Comparison of ENCODE assay signal across 9 cellular contexts in the genomic region with DNA sequence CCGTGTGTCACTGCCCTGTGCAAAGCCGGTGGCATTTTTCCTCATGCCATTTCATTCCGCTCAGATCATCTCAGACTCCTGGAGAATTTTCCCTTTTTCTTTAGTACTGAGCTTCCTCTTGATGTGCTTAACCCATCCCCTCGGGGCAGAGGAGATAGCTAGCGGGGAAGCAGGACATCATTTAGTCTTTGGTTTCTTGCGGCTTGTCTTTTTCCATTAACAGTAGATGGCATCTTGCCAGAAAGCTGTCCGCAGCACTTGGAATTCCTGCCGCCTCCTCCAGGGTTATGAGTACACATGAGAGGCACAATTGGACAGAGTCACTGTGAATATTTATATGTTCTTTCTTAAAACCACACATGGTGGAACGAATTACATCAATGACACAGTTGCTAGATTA.
A peak's percentile ranks its signal among the peaks of the same experiment; 100 is the strongest.
DNase-seq lines count a peak whose midpoint lies in the region; ATAC-seq, FAIRE-seq and TF ChIP-seq lines count a peak whose summit lies in the region.
"Had no signal": no experiment of that assay in that cellular context is flagged by ENCODE, and none has a peak within 500 bp of the region (broad histone marks: within the 10 kb centered on the region; RNA-seq: fewer than 3 reads in every experiment).

No MANE protein-coding gene starts in this region.

- no peaks in the 10 kb centered on the region for H3K27me3 Mint-ChIP-seq in Calu3 (ENCODE audit: unreplicated experiment)
- H3K27me3 Mint-ChIP-seq in activated T-cell treated with anti-CD3 and anti-CD28 coated beads, Interleukin-2, amount 50 U/mL, for 4 hours (ENCODE audit: low read depth) = peaks cover 3% of the 10 kb centered on the region
- H3K27me3 Mint-ChIP-seq: activated CD4-positive, alpha-beta T cell treated with anti-CD3 and anti-CD28 coated beads for 36 hours had no signal

- no peaks in the 10 kb centered on the region for H3K9me3 ChIP-seq in mucosa of descending colon

- no peak for FAIRE-seq in bronchial epithelial cell (lab: Jason Lieb, UNC)

- CTCF ChIA-PET in Calu3 (lab: Charles Lee) = no interaction called here

- no peaks in the 10 kb centered on the region for H3K4me1 ChIP-seq in mucosa of descending colon (ENCODE audit: low read depth)

- no TSS peak for BruUV-seq in Calu3 (replicated peaks; lab: Mats Ljungman, UMichigan)

- TF ChIP-seq CTCF in Calu3 (IDR thresholded peaks at IDR 0.05; ENCODE audit: unreplicated experiment) (no peak), bronchial epithelial cell (IDR thresholded peaks at IDR 0.05; ENCODE audit: insufficient read depth, low read length, severe bottlenecking) (no peak), mucosa of descending colon (IDR thresholded peaks at IDR 0.05) (no peak)

- H3K36me3 ChIP-seq in bronchial epithelial cell (ENCODE audit: control insufficient read depth, insufficient read depth, low read length) (no peaks in the 10 kb centered on the region), mucosa of descending colon (ENCODE audit: low read depth) (no peaks in the 10 kb centered on the region)

- H3K27ac Mint-ChIP-seq in Calu3 (ENCODE audit: unreplicated experiment) = peak overlapping the region; percentile 44
- H3K27ac Mint-ChIP-seq: activated CD4-positive, alpha-beta T cell treated with anti-CD3 and anti-CD28 coated beads for 36 hours had no signal

- ATAC-seq in mucosa of descending colon = peak; percentile 8
- no peak for ATAC-seq in GM18909 (IDR thresholded peaks at IDR 0.05; ENCODE audit: poor library complexity, unreplicated experiment)
- ATAC-seq in esophagus mucosa = no peak
- no peak for ATAC-seq in activated T-cell treated with anti-CD3 and anti-CD28 coated beads, Interleukin-2, amount 50 U/mL, for 4 hours
- ATAC-seq: activated CD4-positive, alpha-beta T cell treated with anti-CD3 and anti-CD28 coated beads for 36 hours had no signal

- H3K4me1 Mint-ChIP-seq in Calu3 (ENCODE audit: low read depth, unreplicated experiment) = no peaks in the 10 kb centered on the region
- peaks cover 9% of the 10 kb centered on the region for H3K4me1 Mint-ChIP-seq in activated T-cell treated with anti-CD3 and anti-CD28 coated beads, Interleukin-2, amount 50 U/mL, for 4 hours (ENCODE audit: low read depth)

- H3K9me3 Mint-ChIP-seq in Calu3 (ENCODE audit: low read depth, unreplicated experiment) = no peaks in the 10 kb centered on the region
- no peaks in the 10 kb centered on the region for H3K9me3 Mint-ChIP-seq in activated T-cell treated with anti-CD3 and anti-CD28 coated beads, Interleukin-2, amount 50 U/mL, for 4 hours

- no peaks in the 10 kb centered on the region for H3K27me3 ChIP-seq in bronchial epithelial cell (ENCODE audit: control insufficient read depth, insufficient read depth, low read length)

- H3K36me3 Mint-ChIP-seq in Calu3 (ENCODE audit: insufficient read depth, unreplicated experiment) = peaks cover 42% of the 10 kb centered on the region
- H3K36me3 Mint-ChIP-seq in activated T-cell treated with anti-CD3 and anti-CD28 coated beads, Interleukin-2, amount 50 U/mL, for 4 hours (ENCODE audit: insufficient read depth) = no peaks in the 10 kb centered on the region

- H3K4me3 Mint-ChIP-seq in Calu3 (ENCODE audit: low read depth, unreplicated experiment) = no peak overlapping the region
- no peak overlapping the region for H3K4me3 Mint-ChIP-seq in activated T-cell treated with anti-CD3 and anti-CD28 coated beads, Interleukin-2, amount 50 U/mL, for 4 hours
- H3K4me3 Mint-ChIP-seq: activated CD4-positive, alpha-beta T cell treated with anti-CD3 and anti-CD28 coated beads for 36 hours had no signal

- no peak for DNase-seq in Calu3
- DNase-seq in NCI-H2171 treated with DMSO at 0.1 percent for 48 hours (lab: John Stamatoyannopoulos, UW) = peak; percentile 56
- peak; percentile 54 for DNase-seq in bronchial epithelial cell (ENCODE audit: low read depth)
- no peak for DNase-seq in mucosa of descending colon
- DNase-seq in SKM-1 (lab: John Stamatoyannopoulos, UW; ENCODE audit: unreplicated experiment) = no peak
- no peak for DNase-seq in activated T-cell treated with anti-CD3 and anti-CD28 coated beads, Interleukin-2, amount 50 U/mL, for 4 hours
- DNase-seq: activated CD4-positive, alpha-beta T cell treated with anti-CD3 and anti-CD28 coated beads for 36 hours had no signal

- intact Hi-C loops in Calu3 (cut with micrococcal nuclease; ENCODE audit: unreplicated experiment) (no loop called here), mucosa of descending colon (cut with DNase I, micrococcal nuclease) (no loop called here)

- H3K4me3 ChIP-seq in bronchial epithelial cell (ENCODE audit: low read depth, low read length) = no peak overlapping the region
- no peak overlapping the region for H3K4me3 ChIP-seq in mucosa of descending colon

Comparison
In these comparisons a context has a peak if more than half of its experiments do, and no peak if none do; other contexts are left out.
1. DNase-seq: peak in NCI-H2171 treated with DMSO at 0.1 percent for 48 hours (single experiment) and bronchial epithelial cell (single experiment); none in Calu3 (single experiment), mucosa of descending colon (0 of 3), SKM-1 (single experiment) and activated T-cell treated with anti-CD3 and anti-CD28 coated beads, Interleukin-2, amount 50 U/mL, for 4 hours (single experiment).